Comparison of ENCODE assay signal across 8 cellular contexts in the genomic region with DNA sequence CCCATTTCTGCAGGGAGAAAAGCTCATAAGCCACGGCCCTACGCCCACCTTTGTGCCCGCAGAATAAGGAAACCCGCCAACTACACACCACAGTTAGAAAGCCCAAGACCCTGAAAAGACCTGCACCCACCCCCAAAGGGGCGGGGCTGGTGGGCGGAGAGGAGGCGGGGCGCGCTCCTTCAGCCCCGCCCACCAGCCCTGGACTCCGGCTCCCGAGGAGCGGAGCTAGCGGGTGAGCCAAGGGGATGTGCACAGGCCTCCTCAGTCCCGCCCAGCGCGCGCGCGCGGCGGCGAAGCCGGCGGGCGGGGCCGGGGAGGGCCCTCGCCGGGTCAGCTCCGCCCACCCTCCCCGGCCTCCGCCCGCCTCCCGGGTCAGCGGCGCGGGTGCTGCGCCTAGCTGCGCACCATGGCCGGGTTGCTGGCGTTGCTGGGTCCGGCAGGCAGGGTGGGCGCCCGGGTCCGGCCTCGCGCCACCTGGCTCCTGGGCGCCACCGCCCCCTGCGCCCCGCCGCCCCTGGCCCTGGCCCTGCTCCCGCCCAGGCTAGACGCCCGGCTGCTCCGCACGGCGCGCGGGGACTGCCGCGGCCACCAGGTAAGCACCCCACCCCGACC. TPM values are rescaled to one million over a fixed set of nuclear protein-coding genes. Genes with fewer than 3 reads are reported as not detected.
DNase-seq lines count a peak whose midpoint lies in the region; ATAC-seq and TF ChIP-seq lines count a peak whose summit lies in the region.

A gene with protein sequence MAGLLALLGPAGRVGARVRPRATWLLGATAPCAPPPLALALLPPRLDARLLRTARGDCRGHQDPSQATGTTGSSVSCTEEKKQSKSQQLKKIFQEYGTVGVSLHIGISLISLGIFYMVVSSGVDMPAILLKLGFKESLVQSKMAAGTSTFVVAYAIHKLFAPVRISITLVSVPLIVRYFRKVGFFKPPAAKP (plus strand): TSS at position 375 of the 612 bp plus-strand sequence. CDS start 32 bp downstream, at position 407.

- H3K4me3 Mint-ChIP-seq in CD4-positive, alpha-beta T cell: peak within 1 kb of the TSS; percentile 94

- peak within 1 kb of the TSS; percentile 84 for H3K4me3 ChIP-seq in mesodermal cell (ENCODE audit: extremely low read depth, insufficient read depth, low read length, poor library complexity, severe bottlenecking)

- CTCF ChIA-PET in CD4-positive, alpha-beta T cell (lab: Charles Lee): no interaction called here

- intact Hi-C loops in CD4-positive, alpha-beta T cell (cut with DNase I, micrococcal nuclease): loop anchor here in 1 of 2 experiments (1.0 to 5.0 kb wide), 2 partner anchors 110 to 1954 kb away; partner anchors contain the start of gene RTF2

- 1% methylated on average over 26 to 51 of the region's 63 CpGs for WGBS in mesodermal cell (ENCODE audit: insufficient coverage in 2 of 2), 2 experiments

- no peaks in the 10 kb centered on the region for H3K27me3 Mint-ChIP-seq in CD4-positive, alpha-beta T cell

- peaks cover 9% of the 10 kb centered on the region for H3K36me3 Mint-ChIP-seq in CD4-positive, alpha-beta T cell (ENCODE audit: low read depth)

- peaks cover 12% of the 10 kb centered on the region for H3K4me1 ChIP-seq in mesodermal cell (ENCODE audit: control insufficient read depth, insufficient read depth, low read length, poor library complexity, severe bottlenecking)

- peaks cover 26% of the 10 kb centered on the region for H3K36me3 ChIP-seq in mesodermal cell (ENCODE audit: control insufficient read depth, insufficient read depth, low read length)

- no peaks in the 10 kb centered on the region for H3K9me3 ChIP-seq in CD4-positive, alpha-beta T cell (ENCODE audit: control insufficient read depth, low read length)
- H3K9me3 ChIP-seq in mesodermal cell (ENCODE audit: control insufficient read depth, low read length): no peaks in the 10 kb centered on the region

- TF ChIP-seq CTCF in CD4-positive, alpha-beta T cell (IDR thresholded peaks at IDR 0.05): no peak

- H3K27ac Mint-ChIP-seq in CD4-positive, alpha-beta T cell: peak within 1 kb of the TSS; percentile 76

- no peak within 1 kb of the TSS for H3K27ac ChIP-seq in CD4-positive, alpha-beta T cell (ENCODE audit: low read depth, low read length)
- peak within 1 kb of the TSS; percentile 71 for H3K27ac ChIP-seq in mesodermal cell (ENCODE audit: low read depth, low read length, severe bottlenecking)

- ATAC-seq in CD4-positive, alpha-beta T cell (ENCODE audit: poor library complexity): peak; percentile 99
- peak; percentile 98 for ATAC-seq in GM19468 (IDR thresholded peaks at IDR 0.05; ENCODE audit: extremely low read depth, unreplicated experiment)

- in situ Hi-C loops in endometrial microvascular endothelial cells (cut with HindIII; ENCODE audit: inconsistent ontology term, low pct_unique_long_range_greater_than_20kb, low sequenced_read_pairs): no loop called here

- DNase-seq in CD4-positive, alpha-beta T cell: peak; percentile 62 to 83 (median 75)
- DNase-seq in HS-27A (ENCODE audit: low read depth): peak; percentile 52
- peak; percentile 82 for DNase-seq in NOMO-1 treated with DMSO at 0.1 percent for 48 hours (lab: John Stamatoyannopoulos, UW; ENCODE audit: unreplicated experiment)
- DNase-seq in activated CD8-positive, alpha-beta memory T cell treated with anti-CD3 and anti-CD28 coated beads, Interleukin-2, amount 50 U/mL, for 48 hours: peak; percentile 89
- DNase-seq in stimulated activated CD8-positive, alpha-beta memory T cell treated with anti-CD3 and anti-CD28 coated beads, Interleukin-15, amount 100 ng/mL, for 24 hours (ENCODE audit: low read depth): peak; percentile 65

- POLR2A ChIA-PET in CD4-positive, alpha-beta T cell (lab: Charles Lee): interaction anchor here (0.6 to 2.2 kb wide), 7 partner anchors 20 to 110 kb away, joined by 3 to 40 read pairs (median 6); partner anchors contain the start of genes AURKA, CASS4, CSTF1 and RTF2

- H3K27me3 ChIP-seq in CD4-positive, alpha-beta T cell (ENCODE audit: control insufficient read depth, insufficient read depth, low read length): no peaks in the 10 kb centered on the region

- H3K4me1 Mint-ChIP-seq in CD4-positive, alpha-beta T cell (ENCODE audit: low read depth): peaks cover 29% of the 10 kb centered on the region

- no peaks in the 10 kb centered on the region for H3K9me3 Mint-ChIP-seq in CD4-positive, alpha-beta T cell

RNA-seq across cellular contexts. Expression of the gene that starts here (rescaled TPM):
- 10 to 100 TPM; 14.4 to 14.7 TPM for total RNA-seq in CD4-positive, alpha-beta T cell
- 37.5 TPM for total RNA-seq in endometrial microvascular endothelial cells (ENCODE audit: inconsistent ontology term)
- polyA plus RNA-seq in mesodermal cell (2013, experiment 1 of 2): 68.3 TPM
- 66.5 TPM for polyA plus RNA-seq in mesodermal cell (2013, experiment 2 of 2)
